ENCODE assay signal across 8 cellular contexts in the genomic region with DNA sequence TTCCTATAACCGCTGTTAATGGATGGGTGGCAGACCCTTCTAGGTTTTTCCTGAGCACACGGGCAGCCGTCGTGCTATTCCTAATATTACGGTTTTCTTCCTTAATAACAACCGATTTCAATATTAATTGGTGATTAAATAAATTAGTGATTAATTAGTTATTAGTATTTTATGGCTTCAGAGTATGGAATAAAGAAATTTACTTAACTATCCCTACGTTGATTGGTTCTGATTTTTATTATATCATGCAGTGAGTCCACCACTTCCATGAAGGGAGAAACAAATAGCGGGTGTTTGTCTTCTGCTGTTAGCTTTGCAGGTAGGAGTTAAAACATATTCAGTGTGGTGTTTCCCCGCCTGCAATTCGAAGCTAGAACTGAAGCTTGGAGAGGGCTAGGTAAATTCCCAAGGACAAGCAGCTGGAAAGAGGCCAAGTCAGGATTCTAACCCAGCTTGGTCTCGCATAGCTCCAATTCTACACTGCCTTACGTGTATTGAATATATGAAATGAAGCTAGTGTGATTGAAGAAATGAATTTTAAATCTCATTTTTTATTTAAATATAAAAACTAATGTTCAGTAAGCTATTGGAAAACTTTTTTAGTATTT. TPM values are rescaled to one million over a fixed set of nuclear protein-coding genes. Genes with fewer than 3 reads are reported as not detected.
DNase-seq lines count a peak whose midpoint lies in the region; ATAC-seq and TF ChIP-seq lines count a peak whose summit lies in the region.

No MANE protein-coding gene starts in this region.

- peak overlapping the region; percentile 100 for H3K27ac Mint-ChIP-seq in stimulated activated naive CD8-positive, alpha-beta T cell treated with anti-CD3 and anti-CD28 coated beads, Interleukin-15, amount 100 ng/mL, for 72 hours

- no peaks in the 10 kb centered on the region for H3K27me3 Mint-ChIP-seq in stimulated activated naive CD8-positive, alpha-beta T cell treated with anti-CD3 and anti-CD28 coated beads, Interleukin-15, amount 100 ng/mL, for 72 hours

- H3K4me1 Mint-ChIP-seq in stimulated activated naive CD8-positive, alpha-beta T cell treated with anti-CD3 and anti-CD28 coated beads, Interleukin-15, amount 100 ng/mL, for 72 hours: peaks cover 31% of the 10 kb centered on the region

- DNase-seq in GM06990 (ENCODE audit: extremely low read depth, insufficient read length) (no peak), NCI-H345 treated with DMSO at 0.1 percent for 48 hours (lab: John Stamatoyannopoulos, UW; ENCODE audit: unreplicated experiment) (peak; percentile 38), breast epithelium (ENCODE audit: low spot score in 2 of 2) (no peak), UCSD-AML1 (lab: John Stamatoyannopoulos, UW; ENCODE audit: unreplicated experiment) (no peak), 8988T (no peak), GM13977 (ENCODE audit: low spot score) (no peak)
- peak in 1 of 2 donors; percentile 23 for DNase-seq in stimulated activated naive CD8-positive, alpha-beta T cell treated with anti-CD3 and anti-CD28 coated beads, Interleukin-15, amount 100 ng/mL, for 72 hours

- H3K9me3 Mint-ChIP-seq in stimulated activated naive CD8-positive, alpha-beta T cell treated with anti-CD3 and anti-CD28 coated beads, Interleukin-15, amount 100 ng/mL, for 72 hours: no peaks in the 10 kb centered on the region

- peak overlapping the region; percentile 98 for H3K4me3 Mint-ChIP-seq in stimulated activated naive CD8-positive, alpha-beta T cell treated with anti-CD3 and anti-CD28 coated beads, Interleukin-15, amount 100 ng/mL, for 72 hours

- in situ Hi-C loops in GM13977 (cut with MboI; ENCODE audit: low pct_unique_long_range_greater_than_20kb, low sequenced_read_pairs, unreplicated experiment): no loop called here

- no peaks in the 10 kb centered on the region for H3K9me3 ChIP-seq in breast epithelium

- intact Hi-C loops in breast epithelium (cut with DNase I; ENCODE audit: low total_unique reads): no loop called here

- H3K27me3 ChIP-seq in GM06990 (replicated peaks; ENCODE audit: control insufficient read depth, insufficient read depth, low read length) (no peaks in the 10 kb centered on the region), breast epithelium (no peaks in the 10 kb centered on the region), layer of hippocampus (ENCODE audit: control insufficient read depth, insufficient read depth, low read length) (no peaks in the 10 kb centered on the region)

- peak overlapping the region; percentile 89 for H3K4me3 ChIP-seq in GM06990 (replicated peaks; ENCODE audit: low read depth, low read length)
- peak overlapping the region; percentile 87 to 90 (median 88) for H3K4me3 ChIP-seq in breast epithelium

- peaks cover 4% of the 10 kb centered on the region for H3K36me3 ChIP-seq in GM06990 (ENCODE audit: control insufficient read depth, insufficient read depth, low read length)
- no peaks in the 10 kb centered on the region for H3K36me3 ChIP-seq in breast epithelium

- no peak for TF ChIP-seq CTCF in GM06990 (IDR thresholded peaks at IDR 0.05; ENCODE audit: insufficient read depth, low read length, poor library complexity, severe bottlenecking)
- TF ChIP-seq CTCF in breast epithelium (IDR thresholded peaks at IDR 0.05): no peak
- TF ChIP-seq CTCF in GM13977 (IDR thresholded peaks at IDR 0.05; ENCODE audit: extremely low read depth, insufficient read depth, missing control alignments): no peak

- H3K27ac ChIP-seq in breast epithelium (peak overlapping the region; percentile 96 to 97), layer of hippocampus (ENCODE audit: low read depth, low read length) (peak overlapping the region; percentile 99)

- H3K4me1 ChIP-seq in breast epithelium: peaks cover 8 to 16% of the 10 kb centered on the region in 2 donors

- TF ChIP-seq POLR2A in breast epithelium (IDR thresholded peaks at IDR 0.05): no peak

- ATAC-seq in stimulated activated naive CD8-positive, alpha-beta T cell treated with anti-CD3 and anti-CD28 coated beads, Interleukin-15, amount 100 ng/mL, for 72 hours: no peak

RNA-seq across cellular contexts. Expression of a gene that starts 0.9 kb away (rescaled TPM):
- total RNA-seq in breast epithelium: 10 to 100 TPM; 22.8 to 24.6 (median 23.2) TPM
